ENCODE assay signal across 12 cellular contexts in genomic region chr3:55405436-55405835, GRCh38.
DNase-seq lines count a peak whose midpoint lies in the region; ATAC-seq, FAIRE-seq and TF ChIP-seq lines count a peak whose summit lies in the region.
"Had no signal": no experiment of that assay in that cellular context is flagged by ENCODE, and none has a peak within 500 bp of the region (broad histone marks: within the 10 kb centered on the region; RNA-seq: fewer than 3 reads in every experiment).

No MANE protein-coding gene starts in this region.

- H3K4me1 ChIP-seq in SJCRH30 = no peaks in the 10 kb centered on the region
- H3K4me1 ChIP-seq in CD8-positive, alpha-beta T cell (ENCODE audit: insufficient read depth, low read length) = no peaks in the 10 kb centered on the region
- H3K4me1 ChIP-seq: gastrocnemius medialis had no signal

- no peaks in the 10 kb centered on the region for H3K9me3 ChIP-seq in SJCRH30 (replicated peaks)
- no peaks in the 10 kb centered on the region for H3K9me3 ChIP-seq in CD8-positive, alpha-beta T cell (ENCODE audit: low read length)
- H3K9me3 ChIP-seq: gastrocnemius medialis had no signal

- no peaks in the 10 kb centered on the region for H3K36me3 Mint-ChIP-seq in CD8-positive, alpha-beta T cell
- H3K36me3 Mint-ChIP-seq: activated naive CD8-positive, alpha-beta T cell treated with anti-CD3 and anti-CD28 coated beads, Interleukin-2, amount 10 ng/mL, durations not matched to agents 7 days and 5 days; stimulated activated memory B cell treated with anti-CD40 and anti-IgM and Interleukin-4, amounts not matched to agents 10 μg/mL and 1 μg/mL and 100 μg/mL, for 72 hours had no signal

- POLR2A ChIA-PET in CD8-positive, alpha-beta T cell (lab: Charles Lee) = no interaction called here

- no peak overlapping the region for H3K4me3 Mint-ChIP-seq in CD8-positive, alpha-beta T cell
- H3K4me3 Mint-ChIP-seq: activated naive CD8-positive, alpha-beta T cell treated with anti-CD3 and anti-CD28 coated beads, Interleukin-2, amount 10 ng/mL, durations not matched to agents 7 days and 5 days; stimulated activated memory B cell treated with anti-CD40 and anti-IgM and Interleukin-4, amounts not matched to agents 10 μg/mL and 1 μg/mL and 100 μg/mL, for 72 hours had no signal

- DNase-seq in COLO668 (lab: John Stamatoyannopoulos, UW; ENCODE audit: unreplicated experiment) = peak; percentile 19
- DNase-seq in H54 (ENCODE audit: insufficient read length, low spot score) = peak; percentile 9
- peak; percentile 14 to 30 for DNase-seq in SJCRH30
- peak; percentile 79 for DNase-seq in iPS-NIHi7 (ENCODE audit: extremely low spot score)
- no peak for DNase-seq in CD8-positive, alpha-beta T cell
- no peak for DNase-seq in stimulated activated CD4-positive, alpha-beta T cell treated with anti-CD3 and anti-CD28 coated beads, Interleukin-1b, Interleukin-23, amount 100 ng/mL, for 48 hours
- DNase-seq: activated naive CD8-positive, alpha-beta T cell treated with anti-CD3 and anti-CD28 coated beads, Interleukin-2, amount 10 ng/mL, durations not matched to agents 7 days and 5 days; gastrocnemius medialis; NCI-H1092 had no signal

- H3K27me3 Mint-ChIP-seq in CD8-positive, alpha-beta T cell (ENCODE audit: low read depth) = no peaks in the 10 kb centered on the region
- H3K27me3 Mint-ChIP-seq: activated naive CD8-positive, alpha-beta T cell treated with anti-CD3 and anti-CD28 coated beads, Interleukin-2, amount 10 ng/mL, durations not matched to agents 7 days and 5 days; stimulated activated memory B cell treated with anti-CD40 and anti-IgM and Interleukin-4, amounts not matched to agents 10 μg/mL and 1 μg/mL and 100 μg/mL, for 72 hours had no signal

- H3K9me3 Mint-ChIP-seq in CD8-positive, alpha-beta T cell = peaks cover 5% of the 10 kb centered on the region

- H3K27ac Mint-ChIP-seq in CD8-positive, alpha-beta T cell = no peak overlapping the region
- H3K27ac Mint-ChIP-seq: activated naive CD8-positive, alpha-beta T cell treated with anti-CD3 and anti-CD28 coated beads, Interleukin-2, amount 10 ng/mL, durations not matched to agents 7 days and 5 days; stimulated activated memory B cell treated with anti-CD40 and anti-IgM and Interleukin-4, amounts not matched to agents 10 μg/mL and 1 μg/mL and 100 μg/mL, for 72 hours had no signal

- no peak for TF ChIP-seq CTCF in CD8-positive, alpha-beta T cell (IDR thresholded peaks at IDR 0.05)

- CTCF ChIA-PET in CD8-positive, alpha-beta T cell (lab: Charles Lee) = no interaction called here

- no peaks in the 10 kb centered on the region for H3K27me3 ChIP-seq in SJCRH30
- no peaks in the 10 kb centered on the region for H3K27me3 ChIP-seq in CD8-positive, alpha-beta T cell (ENCODE audit: insufficient read depth, low read length)
- H3K27me3 ChIP-seq: gastrocnemius medialis had no signal

- intact Hi-C loops in CD8-positive, alpha-beta T cell (cut with DNase I, micrococcal nuclease) = no loop called here

- ATAC-seq in CD8-positive, alpha-beta T cell = no peak
- ATAC-seq in GM19455 (IDR thresholded peaks at IDR 0.05; ENCODE audit: unreplicated experiment) = no peak
- no peak for ATAC-seq in GM18909 (IDR thresholded peaks at IDR 0.05; ENCODE audit: poor library complexity, unreplicated experiment)
- ATAC-seq: gastrocnemius medialis; stimulated activated memory B cell treated with anti-CD40 and anti-IgM and Interleukin-4, amounts not matched to agents 10 μg/mL and 1 μg/mL and 100 μg/mL, for 72 hours had no signal

- no peak for FAIRE-seq in H54 (lab: Jason Lieb, UNC)

- H3K36me3 ChIP-seq in SJCRH30 = no peaks in the 10 kb centered on the region
- no peaks in the 10 kb centered on the region for H3K36me3 ChIP-seq in CD8-positive, alpha-beta T cell (ENCODE audit: insufficient read depth, low read length)
- H3K36me3 ChIP-seq: gastrocnemius medialis had no signal

- TF ChIP-seq POLR2A in H54 (IDR thresholded peaks at IDR 0.05; ENCODE audit: low read depth, low read length) = no peak

- no peak overlapping the region for H3K27ac ChIP-seq in SJCRH30
- no peak overlapping the region for H3K27ac ChIP-seq in CD8-positive, alpha-beta T cell (ENCODE audit: low read depth, low read length)
- H3K27ac ChIP-seq: gastrocnemius medialis had no signal

- H3K4me1 Mint-ChIP-seq in CD8-positive, alpha-beta T cell (ENCODE audit: low read depth) = no peaks in the 10 kb centered on the region
- H3K4me1 Mint-ChIP-seq: activated naive CD8-positive, alpha-beta T cell treated with anti-CD3 and anti-CD28 coated beads, Interleukin-2, amount 10 ng/mL, durations not matched to agents 7 days and 5 days; stimulated activated memory B cell treated with anti-CD40 and anti-IgM and Interleukin-4, amounts not matched to agents 10 μg/mL and 1 μg/mL and 100 μg/mL, for 72 hours had no signal

- H3K4me3 ChIP-seq in SJCRH30 = no peak overlapping the region
- no peak overlapping the region for H3K4me3 ChIP-seq in CD8-positive, alpha-beta T cell (ENCODE audit: low read depth, low read length)
- H3K4me3 ChIP-seq: gastrocnemius medialis had no signal

Comparison
In these comparisons a context has a peak if more than half of its experiments do, and no peak if none do; other contexts are left out.
1. DNase-seq: peak in COLO668 (single experiment), H54 (single experiment), SJCRH30 (2 of 2) and iPS-NIHi7 (single experiment); none in CD8-positive, alpha-beta T cell (0 of 7) and stimulated activated CD4-positive, alpha-beta T cell treated with anti-CD3 and anti-CD28 coated beads, Interleukin-1b, Interleukin-23, amount 100 ng/mL, for 48 hours (single experiment).